1 cellular context compared by ENCODE assay signal in genomic region chr3:106365061-106365691, GRCh38.
TF ChIP-seq lines count a peak whose summit lies in the region.

No MANE protein-coding gene starts in this region.

TF ChIP-seq in WTC11, 78 proteins besides CTCF, POLR2A, EP300 and RAD21 (continued from another document):
- TF ChIP-seq IRF1 (CRISPR knock-in tag; IDR thresholded peaks at IDR 0.05): no peak
